ENCODE assay signal across 8 cellular contexts in the genomic region with DNA sequence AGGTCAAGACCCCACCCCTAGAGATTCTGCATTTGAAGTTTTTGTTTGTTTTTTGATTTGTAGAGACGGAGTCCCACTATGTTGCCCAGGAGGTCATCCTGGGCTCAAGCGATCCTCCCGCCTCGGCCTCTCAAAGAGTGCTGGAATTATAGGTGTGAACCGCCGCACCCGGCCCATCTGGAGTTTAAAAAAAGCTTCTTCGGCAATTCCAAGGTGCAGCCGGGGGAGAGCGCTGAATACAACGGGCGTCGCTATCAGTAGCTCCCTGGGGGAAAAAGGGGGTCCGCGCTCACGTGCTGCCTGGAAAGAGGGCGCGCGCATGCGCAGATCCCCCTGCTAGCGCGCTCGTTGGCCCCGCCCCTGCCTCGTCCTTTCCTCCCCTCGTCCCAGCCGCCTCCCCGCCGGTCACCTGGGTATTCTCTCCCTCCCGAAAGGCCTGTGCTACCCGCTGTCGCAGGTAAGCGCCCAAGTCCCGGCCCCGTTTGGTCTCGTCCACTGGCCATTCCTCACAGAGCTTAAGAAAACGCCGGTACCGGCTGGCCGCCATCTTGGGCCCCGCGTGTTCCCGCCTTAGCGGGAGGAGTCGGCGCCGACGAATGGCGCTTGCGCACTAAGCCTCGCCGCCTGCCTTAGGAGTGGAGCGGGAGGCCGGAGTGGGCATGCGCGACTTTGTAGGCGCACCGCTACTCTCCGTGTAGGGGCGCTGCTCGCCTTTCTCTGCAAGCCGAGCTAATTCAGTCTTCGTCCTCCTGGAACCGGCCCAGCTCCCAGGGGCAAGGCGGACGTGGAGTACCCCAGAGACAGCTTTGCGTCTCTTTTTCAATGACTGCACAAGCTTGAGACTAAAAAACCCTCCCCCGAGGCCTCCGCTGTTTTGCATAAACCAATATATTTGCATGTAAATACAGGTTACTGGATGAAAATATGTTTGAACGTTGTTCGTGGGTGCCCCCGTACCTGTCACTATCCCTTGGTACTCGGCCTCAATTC. TPM values are rescaled to one million over a fixed set of nuclear protein-coding genes. Genes with fewer than 3 reads are reported as not detected.
DNase-seq lines count a peak whose midpoint lies in the region; ATAC-seq, FAIRE-seq and TF ChIP-seq lines count a peak whose summit lies in the region.

Gene UQCC2, minus strand, starts transcription at position 561 of the 990 bp plus-strand sequence. Its CDS starts 14 bp downstream, at position 547.

- H3K9ac ChIP-seq in HepG2 (ENCODE audit: insufficient read depth, low read depth, low read length), result peak within 1 kb of the TSS; percentile 93

- ATAC-seq in GM19372 (IDR thresholded peaks at IDR 0.05; ENCODE audit: low read depth, unreplicated experiment) (peak; percentile 89), HG03558 (IDR thresholded peaks at IDR 0.05; ENCODE audit: extremely low read depth, unreplicated experiment) (peak; percentile 82), HepG2 (peak; percentile 94)

- H3K4me2 ChIP-seq in HepG2 (ENCODE audit: low read depth, low read length), result peak within 1 kb of the TSS; percentile 85

- TF ChIP-seq EP300 in HepG2 (IDR thresholded peaks at IDR 0.05; ENCODE audit: low read depth in 2 of 2, low read length in 2 of 2) (no peak), HepG2 (CRISPR knock-in tag; IDR thresholded peaks at IDR 0.05; ENCODE audit: borderline replicate concordance) (0 out of 2 replicates have a peak, but pooled peaks have one; percentile 11)

- H4K20me1 ChIP-seq in HepG2 (ENCODE audit: insufficient read depth, low read length), result no peaks in the 10 kb centered on the region; the same call in 1 of the 2 replicates

- H3K27me3 ChIP-seq in HepG2 (ENCODE audit: control insufficient read depth in 1 of 2, insufficient read depth in 2 of 2, low read length in 2 of 2), result no peaks in the 10 kb centered on the region; a peak in 1 of 5 replicates

- CTCF ChIA-PET in HepG2 (lab: Yijun Ruan, JAX; ENCODE audit: low intra/inter-chr PET ratio, low total read pairs), result interaction anchor here (1.0 to 1.8 kb wide), 2 partner anchors 51 to 57 kb away, joined by 3 to 13 read pairs; no protein-coding TSS in a partner anchor

- no TSS peak for BruUV-seq in HepG2 (replicated peaks; lab: Mats Ljungman, UMichigan)

- no peaks in the 10 kb centered on the region for H3K9me3 ChIP-seq in HepG2 (ENCODE audit: low read length)

- WGBS in HepG2 (ENCODE audit: low lambda C conversion rate), result 3% methylated on average over 48 of the region's 73 CpGs

- DNase-seq in NCI-H748 treated with DMSO at 0.1 percent for 48 hours (lab: John Stamatoyannopoulos, UW) (peak; percentile 97), dermis blood vessel endothelial cell (peak; percentile 98), HepG2 (ENCODE audit: low spot score) (peak; percentile 95)
- DNase-seq in activated CD4-positive, alpha-beta T cell treated with anti-CD3 and anti-CD28 coated beads, Interleukin-2, amount 50 U/mL, for 24 hours (ENCODE audit: low read depth in 1 of 2, low spot score in 1 of 2), result peak; percentile 95 to 96
- peak; percentile 97 for DNase-seq in stimulated activated CD4-positive, alpha-beta T cell treated with anti-CD3 and anti-CD28 coated beads, Interleukin-4, amount 100 ng/mL, for 1 hour

- peak; percentile 85 to 96 for TF ChIP-seq POLR2A in HepG2 (IDR thresholded peaks at IDR 0.05; ENCODE audit: insufficient read depth in 1 of 2, low read depth in 2 of 2, low read length in 2 of 2)

- POLR2A ChIA-PET in HepG2 (lab: Yijun Ruan, JAX), result interaction anchor here (0.7 to 2.6 kb wide), 34 partner anchors 9 to 740 kb away, joined by 3 to 61 read pairs (median 8); partner anchors contain the start of genes BAK1, IP6K3, LEMD2 and ZBTB22

- H3K79me2 ChIP-seq in HepG2 (ENCODE audit: insufficient read depth, low read length), result peaks cover 17% of the 10 kb centered on the region

- peaks cover 63% of the 10 kb centered on the region for H3K4me1 ChIP-seq in HepG2 (ENCODE audit: insufficient read depth, low read length)

- H3K36me3 ChIP-seq in HepG2 (replicated peaks in 1 of 2; ENCODE audit: control insufficient read depth in 1 of 2, insufficient read depth in 2 of 2, low read length in 2 of 2), result peaks cover 3 to 23% of the 10 kb centered on the region in 2 experiments; a peak in 4 of 5 replicates

- TF ChIP-seq CTCF in C4-2B (conservative IDR thresholded peaks at IDR 0.05), result peak; percentile 83
- TF ChIP-seq CTCF in HepG2 (CRISPR knock-in tag; IDR thresholded peaks at IDR 0.05), result peak; percentile 98

- in situ Hi-C loops in HepG2 (cut with HindIII; ENCODE audit: extremely low pct_ligation_motif_present, low pct_unique_long_range_greater_than_20kb), result loop anchor here (5.0 kb wide), 1 partner anchor 51 kb away; no protein-coding TSS in a partner anchor

- peak; percentile 97 for TF ChIP-seq RAD21 in HepG2 (CRISPR knock-in tag; IDR thresholded peaks at IDR 0.05)

- peak within 1 kb of the TSS; percentile 91 for H3K27ac ChIP-seq in C4-2B
- peak within 1 kb of the TSS; percentile 93 for H3K27ac ChIP-seq in HepG2 (ENCODE audit: extremely low read length, insufficient read depth, low read length)

- peak within 1 kb of the TSS; percentile 97 for H2AFZ ChIP-seq in HepG2 (ENCODE audit: low read length)

- peak; percentile 77 for FAIRE-seq in HepG2 (lab: Jason Lieb, UNC)

- H3K4me3 ChIP-seq in HepG2 (replicated peaks in 1 of 3; ENCODE audit: insufficient read depth in 1 of 3, low read depth in 2 of 3, low read length in 3 of 3), result peak within 1 kb of the TSS; percentile 75 to 83 (median 75)

- intact Hi-C loops in HepG2 (cut with micrococcal nuclease; ENCODE audit: unreplicated experiment), result loop anchor here (1.0 kb wide), 2 partner anchors 33 to 51 kb away; no protein-coding TSS in a partner anchor

TF ChIP-seq in HepG2, 621 proteins besides CTCF, POLR2A, EP300 and RAD21 (continues in another document):
- TF ChIP-seq ZNF34 (CRISPR knock-in tag; IDR thresholded peaks at IDR 0.05; ENCODE audit: borderline replicate concordance) (0 out of 2 replicates have a peak, but pooled peaks have one; percentile 48), ZNF564 (CRISPR knock-in tag; IDR thresholded peaks at IDR 0.05) (peak; percentile 92), TBX3 (IDR thresholded peaks at IDR 0.05; ENCODE audit: borderline replicate concordance) (peak; percentile 29; the same call in 1 of the 2 replicates), SPEN (CRISPR knock-in tag; IDR thresholded peaks at IDR 0.05; ENCODE audit: low read depth) (peak; percentile 66), ZNF737 (CRISPR knock-in tag; IDR thresholded peaks at IDR 0.05; ENCODE audit: borderline replicate concordance) (no peak; the same call in 1 of the 2 replicates), ZNF816 (CRISPR knock-in tag; IDR thresholded peaks at IDR 0.05; ENCODE audit: borderline replicate concordance) (no peak), NCOA1 (CRISPR knock-in tag; IDR thresholded peaks at IDR 0.05) (peak; percentile 91; the same call in 1 of the 2 replicates), TEAD3 (CRISPR knock-in tag; optimal IDR thresholded peaks at IDR 0.05; ENCODE audit: borderline replicate concordance) (no peak), ZNF790 (CRISPR knock-in tag; IDR thresholded peaks at IDR 0.05; ENCODE audit: borderline replicate concordance) (peak; percentile 89; the same call in 1 of the 2 replicates), ZNF781 (CRISPR knock-in tag; IDR thresholded peaks at IDR 0.05; ENCODE audit: borderline replicate concordance, not compliant biosample characterization) (peak; percentile 97), ZNF850 (CRISPR knock-in tag; conservative IDR thresholded peaks at IDR 0.05) (no peak)

RNA-seq across cellular contexts. Expression of gene UQCC2, which starts in this region (rescaled TPM):
- total RNA-seq in dermis blood vessel endothelial cell, result 9.4 and 12.3 TPM in 2 replicates
- total RNA-seq in HepG2 (2016; rRNA removed; fragmentation: Illumina TruSeq; extraction: Trizol), result 238 and 273 TPM in 2 replicates
- total RNA-seq in HepG2 (2016; cell fraction: cytosol; rRNA removed; fragmentation: Illumina TruSeq; extraction: Trizol; ENCODE audit: low read depth), result 120 and 154 TPM in 2 replicates
- 223 and 303 TPM in 2 replicates for total RNA-seq in HepG2 (2016; cell fraction: insoluble cytoplasmic fraction; rRNA removed; fragmentation: Illumina TruSeq; extraction: Trizol)
- 160 and 207 TPM in 2 replicates for total RNA-seq in HepG2 (2016; cell fraction: membrane; rRNA removed; fragmentation: Illumina TruSeq; extraction: Trizol)
- total RNA-seq in HepG2 (2016; cell fraction: nucleus; rRNA removed; fragmentation: Illumina TruSeq; extraction: Trizol), result 53.9 and 66.5 TPM in 2 replicates
- polyA plus RNA-seq in HepG2 (2011; rRNA removed), result 82.4 and 83.3 TPM in 2 replicates
- 43.2 and 56.5 TPM in 2 replicates for polyA plus RNA-seq in HepG2 (2011; cell fraction: cytosol; rRNA removed)
- polyA plus RNA-seq in HepG2 (2011; cell fraction: nucleus; rRNA removed), result 25.4 and 25.6 TPM in 2 replicates
- polyA plus RNA-seq in HepG2 (2012), result 134 and 138 TPM in 2 replicates
- polyA plus RNA-seq in HepG2 (2016; cell fraction: cytosol; fragmentation: Illumina TruSeq; extraction: Trizol; ENCODE audit: low read depth), result 161 and 200 TPM in 2 replicates
- polyA plus RNA-seq in HepG2 (2016; cell fraction: insoluble cytoplasmic fraction; fragmentation: Illumina TruSeq; extraction: Trizol; ENCODE audit: low read depth), result 261 and 288 TPM in 2 replicates
- 151 and 202 TPM in 2 replicates for polyA plus RNA-seq in HepG2 (2016; cell fraction: membrane; fragmentation: Illumina TruSeq; extraction: Trizol; ENCODE audit: low read depth)
- 129 and 150 TPM in 2 replicates for polyA plus RNA-seq in HepG2 (2016; cell fraction: nucleus; fragmentation: Illumina TruSeq; extraction: Trizol; ENCODE audit: insufficient read depth, low read depth)
- polyA minus RNA-seq in HepG2 (2011; rRNA and poly(A)+ RNA removed; ENCODE audit: low replicate concordance), result 13.1 and 30.2 TPM in 2 replicates
- 12.8 and 21.1 TPM in 2 replicates for polyA minus RNA-seq in HepG2 (2011; cell fraction: cytosol; rRNA and poly(A)+ RNA removed)
- polyA minus RNA-seq in HepG2 (2011; cell fraction: nucleus; rRNA and poly(A)+ RNA removed), result 17.4 and 19.8 TPM in 2 replicates

Comparison
In these comparisons a context has a peak if more than half of its experiments do, and no peak if none do; other contexts are left out.
1. Peak in every context shown above with its lines: DNase-seq, ATAC-seq, H3K4me3 ChIP-seq and H3K27ac ChIP-seq.